9 cellular contexts compared by ENCODE assay signal in genomic region chr18:24544141-24544498, GRCh38.
DNase-seq lines count a peak whose midpoint lies in the region; ATAC-seq and TF ChIP-seq lines count a peak whose summit lies in the region.
"Had no signal": no experiment of that assay in that cellular context is flagged by ENCODE, and none has a peak within 500 bp of the region (broad histone marks: within the 10 kb centered on the region; RNA-seq: fewer than 3 reads in every experiment).

No MANE protein-coding gene starts in this region.

- H3K36me3 ChIP-seq in stomach = no peaks in the 10 kb centered on the region

- no peak overlapping the region for H3K27ac ChIP-seq in stomach

- no peaks in the 10 kb centered on the region for H3K27me3 ChIP-seq in stomach

- intact Hi-C loops in stomach (cut with DNase I; ENCODE audit: low total_unique reads) = no loop called here

- 8 to 17% (median 10%) methylated on average over 2 of the region's 2 CpGs for WGBS in stomach, 5 donors

- peak in 2 of 7 experiments; percentile 15 to 25 for TF ChIP-seq CTCF in stomach (IDR thresholded peaks at IDR 0.05)

- DNase-seq in DMS53 (lab: John Stamatoyannopoulos, UW) (peak; percentile 61), LoVo (ENCODE audit: low spot score) (peak; percentile 42), astrocyte of the hippocampus (ENCODE audit: low read depth, low spot score) (peak; percentile 62), lung microvascular endothelial cell (ENCODE audit: low read depth in 2 of 2) (peak; percentile 35 to 67), stomach (no peak)
- no peak for DNase-seq in activated effector memory CD4-positive, alpha-beta T cell treated with Interleukin-2 at 50 U/mL for 16 hours
- DNase-seq: effector memory CD4-positive, alpha-beta T cell had no signal

- TF ChIP-seq EP300 in stomach (IDR thresholded peaks at IDR 0.05) = no peak

- H3K4me3 ChIP-seq in stomach = no peak overlapping the region

- ATAC-seq in HG03139 (IDR thresholded peaks at IDR 0.05; ENCODE audit: unreplicated experiment) (no peak), HG03342 (IDR thresholded peaks at IDR 0.05; ENCODE audit: unreplicated experiment) (no peak)

- H3K4me1 ChIP-seq in stomach = peaks cover 0 to 7% (median 0%) of the 10 kb centered on the region in 4 donors

- TF ChIP-seq POLR2A in stomach (IDR thresholded peaks at IDR 0.05) = no peak

- H3K9me3 ChIP-seq in stomach = no peaks in the 10 kb centered on the region

Comparison
In these comparisons a context has a peak if more than half of its experiments do, and no peak if none do; other contexts are left out.
1. DNase-seq: peak in DMS53 (single experiment), LoVo (single experiment), astrocyte of the hippocampus (single experiment) and lung microvascular endothelial cell (2 of 2); none in stomach (single experiment) and activated effector memory CD4-positive, alpha-beta T cell treated with Interleukin-2 at 50 U/mL for 16 hours (single experiment).